ENCODE assay signal across 8 cellular contexts in the genomic region with DNA sequence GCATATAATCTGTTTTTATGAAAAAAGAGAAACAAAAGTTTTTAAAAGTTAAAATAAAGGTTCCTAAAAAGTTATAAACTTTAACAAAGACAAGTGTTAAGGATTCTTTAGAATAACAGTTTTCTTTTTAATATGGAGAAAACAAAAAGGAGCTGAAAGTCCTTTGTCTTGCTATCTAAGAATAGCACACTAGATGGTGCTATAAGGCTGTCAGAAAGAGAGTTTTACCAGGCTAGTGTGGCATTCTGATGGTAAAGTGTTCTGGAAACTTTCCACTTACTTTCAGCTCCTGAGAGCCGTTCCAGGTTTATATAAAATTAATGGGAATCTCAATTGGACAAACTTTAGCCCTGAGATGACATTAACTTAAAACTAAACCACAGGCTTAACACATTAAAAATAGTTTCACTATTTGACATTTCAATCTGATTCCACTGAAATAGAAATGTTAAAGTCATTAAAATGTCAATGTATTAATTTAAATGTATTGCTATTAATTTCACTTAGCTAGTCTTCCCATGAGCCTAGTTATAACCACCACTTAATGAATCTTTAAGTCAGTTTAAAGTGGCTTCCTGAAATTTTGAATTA. TPM values are rescaled to one million over a fixed set of nuclear protein-coding genes. Genes with fewer than 3 reads are reported as not detected.
A peak's percentile ranks its signal among the peaks of the same experiment; 100 is the strongest.
DNase-seq lines count a peak whose midpoint lies in the region; ATAC-seq, FAIRE-seq and TF ChIP-seq lines count a peak whose summit lies in the region.

No MANE protein-coding gene starts in this region.

- H3K4me2 ChIP-seq in GM12878 (ENCODE audit: control insufficient read depth, insufficient read depth), result no peak overlapping the region

- CTCF ChIA-PET in GM12878 (lab: Yijun Ruan, JAX), result interaction anchor here (0.6 to 8.9 kb wide), 75 partner anchors 9 to 994 kb away, joined by 3 to 173 read pairs (median 4); a partner anchor contains a TSS

- no peak for DNase-seq in left ventricle myocardium inferior
- no peak for DNase-seq in left cardiac atrium
- peak; percentile 12 for DNase-seq in NCI-H2029 treated with DMSO at 0.1 percent for 48 hours (lab: John Stamatoyannopoulos, UW)
- DNase-seq in GM12878 (ENCODE audit: low read depth, low spot score), result no peak
- DNase-seq in left kidney (ENCODE audit: low read depth, low spot score), result peak; percentile 77
- no peak for DNase-seq in occipital lobe (lab: John Stamatoyannopoulos, UW)

- no peak overlapping the region for H3K4me3 ChIP-seq in left ventricle myocardium inferior
- H3K4me3 ChIP-seq in GM12878, result no peak overlapping the region

- H3K27me3 ChIP-seq in left ventricle myocardium inferior (ENCODE audit: low read depth), result no peaks in the 10 kb centered on the region
- H3K27me3 ChIP-seq in GM12878 (replicated peaks in 1 of 2; ENCODE audit: control insufficient read depth in 2 of 2, insufficient read depth in 2 of 2, low read length in 1 of 2), result no peaks in the 10 kb centered on the region

- RAD21 ChIA-PET in GM12878 (lab: Charles Lee; ENCODE audit: unreplicated experiment), result interaction anchor here (0.7 to 2.8 kb wide), 30 partner anchors 9 to 463 kb away, joined by 3 to 29 read pairs (median 4); a partner anchor contains a TSS

- peak; percentile 93 for FAIRE-seq in GM12878 (lab: Jason Lieb, UNC)

- SMC1A ChIA-PET in GM12878 (lab: Charles Lee; ENCODE audit: uncharacterized antibody, unreplicated experiment), result interaction anchor here (0.5 to 4.8 kb wide), 46 partner anchors 10 to 462 kb away, joined by 3 to 55 read pairs (median 4); no protein-coding TSS in a partner anchor

- intact Hi-C loops in left ventricle myocardium inferior (cut with micrococcal nuclease) (loop anchor here (10.0 kb wide), 1 partner anchor 461 kb away; no protein-coding TSS in a partner anchor), left cardiac atrium (cut with DNase I) (loop anchor here in 1 of 2 donors (10.0 kb wide), 2 partner anchors 251 to 461 kb away; no protein-coding TSS in a partner anchor), GM12878 (cut with micrococcal nuclease; ENCODE audit: unreplicated experiment) (loop anchor here (1.0 to 2.0 kb wide), 4 partner anchors 132 to 461 kb away; no protein-coding TSS in a partner anchor)

- TF ChIP-seq POLR2A in GM12878 (IDR thresholded peaks at IDR 0.05; ENCODE audit: low read depth, low read length) (no peak), GM18505 (IDR thresholded peaks at IDR 0.05; ENCODE audit: borderline replicate concordance, extremely low read depth, insufficient read depth, insufficient read length) (no peak)

- H3K9me3 ChIP-seq in left ventricle myocardium inferior (replicated peaks), result no peaks in the 10 kb centered on the region
- no peaks in the 10 kb centered on the region for H3K9me3 ChIP-seq in GM12878 (replicated peaks; ENCODE audit: control insufficient read depth, insufficient read depth, low read length)

- H3K4me1 ChIP-seq in left ventricle myocardium inferior, result peaks cover 31% of the 10 kb centered on the region
- peaks cover 11% of the 10 kb centered on the region; the same call in 1 of the 2 replicates for H3K4me1 ChIP-seq in GM12878 (ENCODE audit: control insufficient read depth, insufficient read depth, low read length)

- 0% methylated on average over 1 of the region's 1 CpG for WGBS in GM12878 (ENCODE audit: insufficient coverage, insufficient replicate concordance, low lambda C conversion rate, missing lambda C conversion rate)

- no peaks in the 10 kb centered on the region for H4K20me1 ChIP-seq in GM12878 (ENCODE audit: control insufficient read depth, insufficient read depth)

- POLR2A ChIA-PET in GM12878 (lab: Charles Lee), result interaction anchor here (1.1 kb wide), 1 partner anchor 132 kb away, joined by 5 read pairs; no protein-coding TSS in a partner anchor

- H3K27ac ChIP-seq in left ventricle myocardium inferior (replicated peaks), result no peak overlapping the region
- no peak overlapping the region for H3K27ac ChIP-seq in GM12878 (ENCODE audit: control insufficient read depth, insufficient read depth)

- in situ Hi-C loops in GM12878 (cut with MboI), result loop anchor here (5.0 kb wide), 1 partner anchor 244 kb away; no protein-coding TSS in a partner anchor

- peak; percentile 88 for TF ChIP-seq RAD21 in GM12878 (IDR thresholded peaks at IDR 0.05; ENCODE audit: insufficient read depth, low read depth, low read length)

- TF ChIP-seq EP300 in GM12878 (IDR thresholded peaks at IDR 0.05; ENCODE audit: borderline replicate concordance in 1 of 2, control insufficient read depth in 1 of 2, low read depth in 2 of 2, low read length in 2 of 2), result no peak

- ATAC-seq in left cardiac atrium (no peak), GM12878 (no peak), HG03135 (IDR thresholded peaks at IDR 0.05; ENCODE audit: unreplicated experiment) (no peak), GM18505 (IDR thresholded peaks at IDR 0.05; ENCODE audit: unreplicated experiment) (no peak)

- peaks cover 2% of the 10 kb centered on the region; the same call in 1 of the 2 replicates for H3K79me2 ChIP-seq in GM12878 (ENCODE audit: control insufficient read depth, insufficient read depth, low read length)

- no peak overlapping the region for H2AFZ ChIP-seq in GM12878 (ENCODE audit: control insufficient read depth, low read depth, low read length)

- H3K36me3 ChIP-seq in left ventricle myocardium inferior, result no peaks in the 10 kb centered on the region
- no peaks in the 10 kb centered on the region for H3K36me3 ChIP-seq in GM12878 (ENCODE audit: control insufficient read depth in 2 of 2, insufficient read depth in 2 of 2, low read length in 1 of 2)

- TF ChIP-seq CTCF in left ventricle myocardium inferior (IDR thresholded peaks at IDR 0.05; ENCODE audit: borderline replicate concordance) (peak; percentile 83), GM12878 (IDR thresholded peaks at IDR 0.05 in 2 of 3, conservative IDR thresholded peaks at IDR 0.05 in 1 of 3; ENCODE audit: control insufficient read depth in 2 of 3, extremely low read depth in 1 of 3, insufficient read depth in 1 of 3, low read depth in 3 of 3, low read length in 3 of 3) (peak; percentile 58 to 77 (median 66))

- BruUV-seq in GM12878 (replicated peaks; lab: Mats Ljungman, UMichigan), result no TSS peak

- H3K9ac ChIP-seq in GM12878 (ENCODE audit: control insufficient read depth, insufficient read depth, low read length), result no peak overlapping the region

TF ChIP-seq in GM12878, 131 proteins besides CTCF, POLR2A, EP300 and RAD21:
- TF ChIP-seq PML (IDR thresholded peaks at IDR 0.05; ENCODE audit: low read length) (0 out of 2 replicates have a peak, but pooled peaks have one; percentile 28), KDM1A (IDR thresholded peaks at IDR 0.05; ENCODE audit: borderline replicate concordance) (no peak), RFX5 (IDR thresholded peaks at IDR 0.05; ENCODE audit: low read depth, low read length) (no peak), SMC3 (IDR thresholded peaks at IDR 0.05; ENCODE audit: borderline replicate concordance, low read length) (peak; percentile 67; the same call in 1 of the 2 replicates)

RNA-seq across cellular contexts. Expression of a gene that starts 3.7 kb away (rescaled TPM):
- total RNA-seq in left ventricle myocardium inferior (1.0 TPM), left cardiac atrium (1 to 10 TPM in 1 of 2 donors, under 1 TPM in 1; 0.60 to 1.4 TPM), GM12878 (2014; rRNA removed) (0.56 and 0.87 TPM in 2 replicates), GM12878 (2014; rRNA removed; fragmentation: Illumina TruSeq; extraction: Trizol) (1.4 and 1.5 TPM in 2 replicates), GM12878 (2021) (0.85 and 1.1 TPM in 2 replicates), occipital lobe (0.94 TPM)
- total RNA-seq in GM12878 (2013; cell fraction: nucleolus; rRNA removed), result 1.6 and 1.7 TPM in 2 replicates
- 0.29 TPM for polyA plus RNA-seq in GM12878 (2011; ENCODE audit: low read depth)
- polyA plus RNA-seq in GM12878 (2011; rRNA removed) (2.3 and 3.2 TPM in 2 replicates), GM12878 (2014; fragmentation: Illumina TruSeq; extraction: Trizol) (1.5 and 2.2 TPM in 2 replicates), GM12878 (2014; fragmentation: Nextera tagmentation; extraction: Ambion mirVana) (1 to 10 TPM in 1 of 2 experiments, under 1 TPM in 1; 0.90 to 1.1 TPM), GM12878 (2014; rRNA removed) (0.67 and 1.3 TPM in 2 replicates), GM12878 (2016; fragmentation: Nextera tagmentation; extraction: Ambion mirVana) (1 to 10 TPM; 1.1 to 1.5 TPM)
- polyA plus RNA-seq in GM12878 (2011; cell fraction: cytosol; rRNA removed), result 0.85 and 1.2 TPM in 2 replicates
- 0.85 and 0.91 TPM in 2 replicates for polyA plus RNA-seq in GM12878 (2011; cell fraction: nucleus; rRNA removed)
- 0.42 and 0.70 TPM in 2 replicates for polyA plus RNA-seq in GM12878 (2012)
- 1.1 and 2.0 TPM in 2 replicates for polyA minus RNA-seq in GM12878 (2011; rRNA and poly(A)+ RNA removed)
- polyA minus RNA-seq in GM12878 (2011; cell fraction: cytosol; rRNA and poly(A)+ RNA removed), result 0.31 and 0.40 TPM in 2 replicates
- polyA minus RNA-seq in GM12878 (2011; cell fraction: nucleus; rRNA and poly(A)+ RNA removed), result 0.73 and 1.3 TPM in 2 replicates

RNA-seq across cellular contexts. Expression of a gene that starts 4.0 kb away (rescaled TPM):
- total RNA-seq in left ventricle myocardium inferior, result 4.8 TPM
- total RNA-seq in left cardiac atrium, result 1 to 10 TPM; 4.6 to 5.5 TPM
- 1.0 and 1.1 TPM in 2 replicates for total RNA-seq in GM12878 (2013; cell fraction: nucleolus; rRNA removed)
- total RNA-seq in GM12878 (2014; rRNA removed), result 1.7 and 2.5 TPM in 2 replicates
- 2.3 and 2.4 TPM in 2 replicates for total RNA-seq in GM12878 (2014; rRNA removed; fragmentation: Illumina TruSeq; extraction: Trizol)
- total RNA-seq in GM12878 (2021), result 1.9 TPM in 2 replicates
- 0.58 TPM for polyA plus RNA-seq in GM12878 (2011; ENCODE audit: low read depth)
- polyA plus RNA-seq in GM12878 (2011; rRNA removed), result 0.71 and 1.4 TPM in 2 replicates
- 0.28 and 0.30 TPM in 2 replicates for polyA plus RNA-seq in GM12878 (2011; cell fraction: cytosol; rRNA removed)
- polyA plus RNA-seq in GM12878 (2011; cell fraction: nucleus; rRNA removed), result 0.67 TPM in 2 replicates
- 0.68 and 0.98 TPM in 2 replicates for polyA plus RNA-seq in GM12878 (2012)
- polyA plus RNA-seq in GM12878 (2014; fragmentation: Illumina TruSeq; extraction: Trizol), result 1.8 and 2.6 TPM in 2 replicates
- polyA plus RNA-seq in GM12878 (2014; fragmentation: Nextera tagmentation; extraction: Ambion mirVana), result under 1 TPM; 0.66 to 0.69 TPM
- polyA plus RNA-seq in GM12878 (2014; rRNA removed), result 1.1 and 1.2 TPM in 2 replicates
- 1 to 10 TPM; 2.1 to 2.8 TPM for polyA plus RNA-seq in GM12878 (2016; fragmentation: Nextera tagmentation; extraction: Ambion mirVana)
- polyA minus RNA-seq in GM12878 (2011; rRNA and poly(A)+ RNA removed), result 0.82 and 0.95 TPM in 2 replicates
- polyA minus RNA-seq in GM12878 (2011; cell fraction: cytosol; rRNA and poly(A)+ RNA removed), result 0.80 and 1.1 TPM in 2 replicates
- 1.1 and 2.2 TPM in 2 replicates for polyA minus RNA-seq in GM12878 (2011; cell fraction: nucleus; rRNA and poly(A)+ RNA removed)
- total RNA-seq in occipital lobe, result 12.3 TPM

Comparison
In these comparisons a context has a peak if more than half of its experiments do, and no peak if none do; other contexts are left out.
1. DNase-seq: peak in NCI-H2029 treated with DMSO at 0.1 percent for 48 hours (single experiment) and left kidney (single experiment); none in left ventricle myocardium inferior (single experiment), left cardiac atrium (single experiment), GM12878 (single experiment) and occipital lobe (single experiment).